Comparison of ENCODE assay signal across 6 cellular contexts in the genomic region with DNA sequence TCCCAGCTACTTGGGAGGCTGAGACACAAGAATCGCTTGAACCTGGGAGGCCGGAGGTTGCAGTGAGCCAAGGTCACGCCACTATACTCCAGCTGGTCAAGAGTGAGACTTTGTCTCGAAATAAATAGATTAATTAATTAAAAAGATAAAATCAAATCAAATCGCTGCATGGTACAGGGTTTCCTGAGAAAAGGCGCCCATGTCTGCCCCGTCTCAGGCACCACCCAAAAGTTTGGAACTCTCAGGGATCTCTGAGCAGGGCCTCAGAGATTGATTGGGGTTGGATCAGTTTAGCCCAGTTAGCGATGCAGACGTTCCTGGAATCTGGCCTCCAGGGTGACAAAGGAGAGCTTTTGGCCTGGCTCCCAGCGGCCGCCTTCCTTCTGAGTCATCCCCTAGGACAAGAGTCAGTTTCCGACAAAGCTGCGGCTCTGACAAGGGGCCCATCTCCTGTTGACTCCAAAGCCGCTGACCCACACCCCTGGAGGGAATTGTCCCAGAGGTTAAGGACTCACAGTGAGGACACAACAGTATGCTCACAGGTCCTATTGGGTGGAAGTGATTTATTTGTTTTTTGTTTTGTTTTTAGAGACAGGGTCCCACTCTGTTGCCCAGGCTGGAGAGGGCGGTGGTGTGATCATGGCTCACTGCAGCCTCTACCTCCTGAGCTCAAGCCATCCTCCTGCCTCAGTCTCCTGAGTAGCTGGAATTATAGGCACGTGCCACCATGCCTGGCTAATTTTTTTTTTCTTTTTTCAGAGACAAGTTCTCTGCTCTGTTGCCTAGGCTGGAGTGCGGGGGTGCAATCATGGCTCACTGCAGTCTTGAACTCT. TPM values are rescaled to one million over a fixed set of nuclear protein-coding genes. Genes with fewer than 3 reads are reported as not detected.
DNase-seq lines count a peak whose midpoint lies in the region; ATAC-seq and TF ChIP-seq lines count a peak whose summit lies in the region.

No MANE protein-coding gene starts in this region.

- H3K27me3 Mint-ChIP-seq in activated naive CD8-positive, alpha-beta T cell treated with anti-CD3 and anti-CD28 coated beads for 36 hours, result no peaks in the 10 kb centered on the region
- no peaks in the 10 kb centered on the region for H3K27me3 Mint-ChIP-seq in activated CD8-positive, alpha-beta T cell treated with anti-CD3 and anti-CD28 coated beads for 36 hours

- no peaks in the 10 kb centered on the region for H3K27me3 ChIP-seq in gastrocnemius medialis

- no peak for TF ChIP-seq CTCF in epithelial cell of proximal tubule (conservative IDR thresholded peaks at IDR 0.05; ENCODE audit: low read depth, low read length)
- no peak for TF ChIP-seq CTCF in gastrocnemius medialis (IDR thresholded peaks at IDR 0.05 in 4 of 5, conservative IDR thresholded peaks at IDR 0.05 in 1 of 5)
- TF ChIP-seq CTCF in activated CD8-positive, alpha-beta T cell treated with anti-CD3 and anti-CD28 coated beads for 36 hours (IDR thresholded peaks at IDR 0.05), result no peak

- H3K27ac ChIP-seq in gastrocnemius medialis, result peak overlapping the region; percentile 46 to 59 (median 50)

- no peak overlapping the region for H3K4me3 ChIP-seq in epithelial cell of proximal tubule (ENCODE audit: low read depth, low read length)
- H3K4me3 ChIP-seq in gastrocnemius medialis, result no peak overlapping the region

- intact Hi-C loops in gastrocnemius medialis (cut with DNase I; ENCODE audit: low total_unique reads), result no loop called here
- intact Hi-C loops in activated CD8-positive, alpha-beta T cell treated with anti-CD3 and anti-CD28 coated beads for 36 hours (cut with micrococcal nuclease), result no loop called here

- no peak for TF ChIP-seq POLR2A in gastrocnemius medialis (IDR thresholded peaks at IDR 0.05)

- no peak for TF ChIP-seq RAD21 in Ishikawa (IDR thresholded peaks at IDR 0.05; ENCODE audit: low read depth)

- peaks cover 13 to 14% of the 10 kb centered on the region in 2 donors for H3K4me1 ChIP-seq in gastrocnemius medialis

- no peaks in the 10 kb centered on the region for H3K36me3 ChIP-seq in gastrocnemius medialis

- CTCF ChIA-PET in activated CD8-positive, alpha-beta T cell treated with anti-CD3 and anti-CD28 coated beads for 36 hours (lab: Charles Lee), result interaction anchor here (1.5 kb wide), 1 partner anchor 9 kb away, joined by 4 read pairs; no protein-coding TSS in a partner anchor

- peak; percentile 96 to 97 for ATAC-seq in gastrocnemius medialis
- ATAC-seq in activated CD8-positive, alpha-beta T cell treated with anti-CD3 and anti-CD28 coated beads for 36 hours, result no peak
- no peak for ATAC-seq in HG03521 (IDR thresholded peaks at IDR 0.05; ENCODE audit: unreplicated experiment)

- DNase-seq in epithelial cell of proximal tubule (ENCODE audit: low read depth), result peak; percentile 27
- DNase-seq in gastrocnemius medialis, result peak; percentile 80 to 87
- no peak for DNase-seq in activated naive CD8-positive, alpha-beta T cell treated with anti-CD3 and anti-CD28 coated beads for 36 hours
- no peak for DNase-seq in activated CD8-positive, alpha-beta T cell treated with anti-CD3 and anti-CD28 coated beads for 36 hours

- H3K9me3 ChIP-seq in gastrocnemius medialis, result no peaks in the 10 kb centered on the region

- no peak overlapping the region for H3K27ac Mint-ChIP-seq in activated naive CD8-positive, alpha-beta T cell treated with anti-CD3 and anti-CD28 coated beads for 36 hours
- no peak overlapping the region for H3K27ac Mint-ChIP-seq in activated CD8-positive, alpha-beta T cell treated with anti-CD3 and anti-CD28 coated beads for 36 hours

- TF ChIP-seq EP300 in Ishikawa (IDR thresholded peaks at IDR 0.05; ENCODE audit: borderline replicate concordance), result no peak

- H3K4me1 Mint-ChIP-seq in activated naive CD8-positive, alpha-beta T cell treated with anti-CD3 and anti-CD28 coated beads for 36 hours, result peaks cover 8% of the 10 kb centered on the region
- peaks cover 2% of the 10 kb centered on the region for H3K4me1 Mint-ChIP-seq in activated CD8-positive, alpha-beta T cell treated with anti-CD3 and anti-CD28 coated beads for 36 hours (ENCODE audit: low read depth)

- no peak overlapping the region for H3K4me3 Mint-ChIP-seq in activated naive CD8-positive, alpha-beta T cell treated with anti-CD3 and anti-CD28 coated beads for 36 hours
- no peak overlapping the region for H3K4me3 Mint-ChIP-seq in activated CD8-positive, alpha-beta T cell treated with anti-CD3 and anti-CD28 coated beads for 36 hours

- H3K36me3 Mint-ChIP-seq in activated naive CD8-positive, alpha-beta T cell treated with anti-CD3 and anti-CD28 coated beads for 36 hours, result peaks cover 6% of the 10 kb centered on the region
- peaks cover 14% of the 10 kb centered on the region for H3K36me3 Mint-ChIP-seq in activated CD8-positive, alpha-beta T cell treated with anti-CD3 and anti-CD28 coated beads for 36 hours (ENCODE audit: low read depth)

- in situ Hi-C loops in gastrocnemius medialis (cut with MboI; ENCODE audit: low sequenced_read_pairs in 4 of 4), result no loop called here

- POLR2A ChIA-PET in activated CD8-positive, alpha-beta T cell treated with anti-CD3 and anti-CD28 coated beads for 36 hours (lab: Charles Lee), result interaction anchor here (0.7 kb wide), 1 partner anchor 881 kb away, joined by 3 read pairs; no protein-coding TSS in a partner anchor

- no peaks in the 10 kb centered on the region for H3K9me3 Mint-ChIP-seq in activated naive CD8-positive, alpha-beta T cell treated with anti-CD3 and anti-CD28 coated beads for 36 hours
- H3K9me3 Mint-ChIP-seq in activated CD8-positive, alpha-beta T cell treated with anti-CD3 and anti-CD28 coated beads for 36 hours, result no peaks in the 10 kb centered on the region

TF ChIP-seq in Ishikawa, 13 proteins besides CTCF, POLR2A, EP300 and RAD21 (continues in another document):
- TF ChIP-seq CEBPB (IDR thresholded peaks at IDR 0.05), result no peak
- TF ChIP-seq TAF1 (IDR thresholded peaks at IDR 0.05; ENCODE audit: low read depth), result no peak
- TF ChIP-seq ZBTB7A (IDR thresholded peaks at IDR 0.05; ENCODE audit: low read depth), result no peak
- no peak for TF ChIP-seq USF1 (IDR thresholded peaks at IDR 0.05)
- TF ChIP-seq TEAD4 (IDR thresholded peaks at IDR 0.05), result peak; percentile 55
- TF ChIP-seq EGR1 (IDR thresholded peaks at IDR 0.05), result no peak
- peak; percentile 32; the same call in 1 of the 2 replicates for TF ChIP-seq TCF12 (IDR thresholded peaks at IDR 0.05; ENCODE audit: low read depth)

RNA-seq across cellular contexts. Expression of gene ORAI2, which starts 6.8 kb away (rescaled TPM):
- 35.7 and 46.6 TPM in 2 replicates for total RNA-seq in epithelial cell of proximal tubule
- total RNA-seq in gastrocnemius medialis, result 1 to 10 TPM; 1.8 to 4.1 (median 2.3) TPM
- total RNA-seq in activated naive CD8-positive, alpha-beta T cell treated with anti-CD3 and anti-CD28 coated beads for 36 hours, result 10 to 100 TPM; 41.4 to 46.2 TPM
- 10 to 100 TPM; 29.4 to 35.8 TPM for total RNA-seq in activated CD8-positive, alpha-beta T cell treated with anti-CD3 and anti-CD28 coated beads for 36 hours

RNA-seq across cellular contexts. Expression of gene ALKBH4, which starts 24.5 kb away (rescaled TPM):
- total RNA-seq in epithelial cell of proximal tubule, result 19.3 and 26.9 TPM in 2 replicates
- 10 to 100 TPM in 2 of 4 donors, 1 to 10 TPM in 2; 8.7 to 15.1 (median 10.9) TPM for total RNA-seq in gastrocnemius medialis
- 10 to 100 TPM in 1 of 2 experiments, 1 to 10 TPM in 1; 8.8 to 10.1 TPM for total RNA-seq in activated naive CD8-positive, alpha-beta T cell treated with anti-CD3 and anti-CD28 coated beads for 36 hours
- total RNA-seq in activated CD8-positive, alpha-beta T cell treated with anti-CD3 and anti-CD28 coated beads for 36 hours, result 1 to 10 TPM; 6.0 to 6.9 TPM

RNA-seq across cellular contexts. Expression of gene LRWD1, which starts 24.6 kb away (rescaled TPM):
- 27.9 and 30.1 TPM in 2 replicates for total RNA-seq in epithelial cell of proximal tubule
- 10 to 100 TPM in 3 of 4 donors, 1 to 10 TPM in 1; 7.5 to 24.5 (median 18.0) TPM for total RNA-seq in gastrocnemius medialis
- total RNA-seq in activated naive CD8-positive, alpha-beta T cell treated with anti-CD3 and anti-CD28 coated beads for 36 hours, result 10 to 100 TPM; 20.1 to 20.7 TPM
- total RNA-seq in activated CD8-positive, alpha-beta T cell treated with anti-CD3 and anti-CD28 coated beads for 36 hours, result 10 to 100 TPM; 12.3 to 12.7 TPM

RNA-seq across cellular contexts. Expression of gene POLR2J, which starts 38.5 kb away (rescaled TPM):
- total RNA-seq in epithelial cell of proximal tubule (32.8 and 47.4 TPM in 2 replicates), gastrocnemius medialis (10 to 100 TPM; 25.7 to 67.9 (median 51.6) TPM)
- total RNA-seq in activated naive CD8-positive, alpha-beta T cell treated with anti-CD3 and anti-CD28 coated beads for 36 hours, result 10 to 100 TPM; 63.5 to 67.1 TPM
- 10 to 100 TPM; 49.1 to 54.7 TPM for total RNA-seq in activated CD8-positive, alpha-beta T cell treated with anti-CD3 and anti-CD28 coated beads for 36 hours

RNA-seq across cellular contexts. Expression of gene PRKRIP1, which starts 44.0 kb away (rescaled TPM):
- total RNA-seq in epithelial cell of proximal tubule (13.2 and 16.1 TPM in 2 replicates), gastrocnemius medialis (10 to 100 TPM in 3 of 4 donors, 1 to 10 TPM in 1; 6.1 to 22.1 (median 13.4) TPM)
- 10 to 100 TPM; 25.1 to 25.2 TPM for total RNA-seq in activated naive CD8-positive, alpha-beta T cell treated with anti-CD3 and anti-CD28 coated beads for 36 hours
- total RNA-seq in activated CD8-positive, alpha-beta T cell treated with anti-CD3 and anti-CD28 coated beads for 36 hours, result 10 to 100 TPM; 29.8 to 33.6 TPM

Comparison
In these comparisons a context has a peak if more than half of its experiments do, and no peak if none do; other contexts are left out.
1. DNase-seq: peak in epithelial cell of proximal tubule (single experiment) and gastrocnemius medialis (2 of 2); none in activated naive CD8-positive, alpha-beta T cell treated with anti-CD3 and anti-CD28 coated beads for 36 hours (single experiment) and activated CD8-positive, alpha-beta T cell treated with anti-CD3 and anti-CD28 coated beads for 36 hours (single experiment).
2. ATAC-seq: peak in gastrocnemius medialis (2 of 2); none in activated CD8-positive, alpha-beta T cell treated with anti-CD3 and anti-CD28 coated beads for 36 hours (single experiment) and HG03521 (single experiment).